ENCODE assay signal across 13 cellular contexts in genomic region chr21:42665484-42665883, GRCh38. TPM values are rescaled to one million over a fixed set of nuclear protein-coding genes. Genes with fewer than 3 reads are reported as not detected.
DNase-seq lines count a peak whose midpoint lies in the region; ATAC-seq and TF ChIP-seq lines count a peak whose summit lies in the region.
"Had no signal": no experiment of that assay in that cellular context is flagged by ENCODE, and none has a peak within 500 bp of the region (broad histone marks: within the 10 kb centered on the region; RNA-seq: fewer than 3 reads in every experiment).

No MANE protein-coding gene starts in this region.

- POLR2A ChIA-PET in WTC11 (lab: Charles Lee) = interaction anchor here (1.6 kb wide), 1 partner anchor 11 kb away, joined by 5 read pairs; no protein-coding TSS in a partner anchor

- H3K27ac Mint-ChIP-seq in WTC11 = peak overlapping the region; percentile 82; the same call in 1 of the 2 replicates

- H3K27ac ChIP-seq in prostate gland (peak overlapping the region; percentile 38 to 77), aorta (ENCODE audit: low read depth in 1 of 2, low read length in 2 of 2) (no peak overlapping the region), breast epithelium (no peak overlapping the region)
- H3K27ac ChIP-seq: PC-9 had no signal

- H3K36me3 Mint-ChIP-seq in WTC11 = peaks cover 17% of the 10 kb centered on the region

- WGBS in prostate gland = 91% methylated on average over 13 of the region's 13 CpGs
- 97% methylated on average over 13 of the region's 13 CpGs for WGBS in aorta, 2 donors

- no peak for TF ChIP-seq POLR2A in prostate gland (IDR thresholded peaks at IDR 0.05)
- TF ChIP-seq POLR2A in breast epithelium (IDR thresholded peaks at IDR 0.05) = no peak

- no peak for DNase-seq in WTC11 (ENCODE audit: low spot score)
- peak; percentile 51 for DNase-seq in globus pallidus (ENCODE audit: low spot score)
- no peak for DNase-seq in prostate gland (ENCODE audit: low spot score)
- DNase-seq in aorta = no peak
- no peak for DNase-seq in breast epithelium (ENCODE audit: low spot score in 2 of 2)
- DNase-seq in inferior parietal cortex (ENCODE audit: extremely low spot score) = no peak
- DNase-seq in NCI-H748 treated with DMSO at 0.1 percent for 48 hours (lab: John Stamatoyannopoulos, UW) = no peak
- DNase-seq: COR-L47, MM.1S, NCI-H1105, NCI-H1694 treated with DMSO at 0.1 percent for 48 hours had no signal

- H3K9me3 ChIP-seq in prostate gland (no peaks in the 10 kb centered on the region), aorta (ENCODE audit: control insufficient read depth, low read length) (no peaks in the 10 kb centered on the region), breast epithelium (no peaks in the 10 kb centered on the region)

- peaks cover 39% of the 10 kb centered on the region for H3K4me1 Mint-ChIP-seq in WTC11

- H3K4me1 ChIP-seq in prostate gland (replicated peaks) = peaks cover 24% of the 10 kb centered on the region
- no peaks in the 10 kb centered on the region for H3K4me1 ChIP-seq in aorta (ENCODE audit: control insufficient read depth in 1 of 2, insufficient read depth in 2 of 2, low read length in 2 of 2)
- no peaks in the 10 kb centered on the region for H3K4me1 ChIP-seq in breast epithelium

- no peaks in the 10 kb centered on the region for H3K36me3 ChIP-seq in prostate gland
- H3K36me3 ChIP-seq in aorta (ENCODE audit: control insufficient read depth in 1 of 2, insufficient read depth in 2 of 2, low read length in 1 of 2) = no peaks in the 10 kb centered on the region
- H3K36me3 ChIP-seq in breast epithelium = no peaks in the 10 kb centered on the region

- intact Hi-C loops in prostate gland (cut with DNase I) (no loop called here), aorta (cut with DNase I) (no loop called here), breast epithelium (cut with DNase I; ENCODE audit: low total_unique reads) (no loop called here)

- H3K27me3 ChIP-seq in prostate gland (replicated peaks; ENCODE audit: insufficient read depth) = no peaks in the 10 kb centered on the region
- H3K27me3 ChIP-seq in aorta (ENCODE audit: control insufficient read depth in 1 of 2, insufficient read depth in 2 of 2, low read length in 1 of 2) = no peaks in the 10 kb centered on the region
- no peaks in the 10 kb centered on the region for H3K27me3 ChIP-seq in breast epithelium

- TF ChIP-seq CTCF in WTC11 (IDR thresholded peaks at IDR 0.05) (no peak), prostate gland (IDR thresholded peaks at IDR 0.05) (no peak), breast epithelium (IDR thresholded peaks at IDR 0.05) (no peak)

- CTCF ChIA-PET in WTC11 (lab: Charles Lee) = interaction anchor here (0.9 to 2.2 kb wide), 4 partner anchors 10 to 72 kb away, joined by 3 to 19 read pairs (median 6); partner anchors contain the start of gene PDE9A

- no peak for ATAC-seq in WTC11
- ATAC-seq in aorta (ENCODE audit: low FRiP score) = peak; percentile 5

- H3K4me3 ChIP-seq in prostate gland = no peak overlapping the region
- H3K4me3 ChIP-seq in aorta (ENCODE audit: low read length in 2 of 2) = no peak overlapping the region
- H3K4me3 ChIP-seq in breast epithelium = no peak overlapping the region
- H3K4me3 ChIP-seq: PC-9 had no signal

- H3K9me3 Mint-ChIP-seq in WTC11 = no peaks in the 10 kb centered on the region
- H3K9me3 Mint-ChIP-seq: H9 had no signal

- no peaks in the 10 kb centered on the region for H3K27me3 Mint-ChIP-seq in WTC11 (ENCODE audit: low read depth)

- H3K4me3 Mint-ChIP-seq in WTC11 = no peak overlapping the region
- H3K4me3 Mint-ChIP-seq: H9 had no signal

TF ChIP-seq in WTC11, 78 proteins besides CTCF, POLR2A, EP300 and RAD21 (continues in another document):
- TF ChIP-seq ZNF671 (CRISPR knock-in tag; IDR thresholded peaks at IDR 0.05) (no peak), FOXK1 (CRISPR knock-in tag; IDR thresholded peaks at IDR 0.05) (no peak), ERG (CRISPR knock-in tag; IDR thresholded peaks at IDR 0.05) (no peak), ZSCAN18 (CRISPR knock-in tag; IDR thresholded peaks at IDR 0.05) (no peak), ESRRA (CRISPR knock-in tag; IDR thresholded peaks at IDR 0.05; ENCODE audit: borderline replicate concordance) (no peak)
- TF ChIP-seq, protein P1, sequence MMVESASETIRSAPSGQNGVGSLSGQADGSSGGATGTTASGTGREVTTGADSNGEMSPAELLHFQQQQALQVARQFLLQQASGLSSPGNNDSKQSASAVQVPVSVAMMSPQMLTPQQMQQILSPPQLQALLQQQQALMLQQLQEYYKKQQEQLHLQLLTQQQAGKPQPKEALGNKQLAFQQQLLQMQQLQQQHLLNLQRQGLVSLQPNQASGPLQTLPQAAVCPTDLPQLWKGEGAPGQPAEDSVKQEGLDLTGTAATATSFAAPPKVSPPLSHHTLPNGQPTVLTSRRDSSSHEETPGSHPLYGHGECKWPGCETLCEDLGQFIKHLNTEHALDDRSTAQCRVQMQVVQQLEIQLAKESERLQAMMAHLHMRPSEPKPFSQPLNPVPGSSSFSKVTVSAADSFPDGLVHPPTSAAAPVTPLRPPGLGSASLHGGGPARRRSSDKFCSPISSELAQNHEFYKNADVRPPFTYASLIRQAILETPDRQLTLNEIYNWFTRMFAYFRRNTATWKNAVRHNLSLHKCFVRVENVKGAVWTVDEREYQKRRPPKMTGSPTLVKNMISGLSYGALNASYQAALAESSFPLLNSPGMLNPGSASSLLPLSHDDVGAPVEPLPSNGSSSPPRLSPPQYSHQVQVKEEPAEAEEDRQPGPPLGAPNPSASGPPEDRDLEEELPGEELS (CRISPR knock-in tag; IDR thresholded peaks at IDR 0.05) = no peak
- TF ChIP-seq, protein P2, sequence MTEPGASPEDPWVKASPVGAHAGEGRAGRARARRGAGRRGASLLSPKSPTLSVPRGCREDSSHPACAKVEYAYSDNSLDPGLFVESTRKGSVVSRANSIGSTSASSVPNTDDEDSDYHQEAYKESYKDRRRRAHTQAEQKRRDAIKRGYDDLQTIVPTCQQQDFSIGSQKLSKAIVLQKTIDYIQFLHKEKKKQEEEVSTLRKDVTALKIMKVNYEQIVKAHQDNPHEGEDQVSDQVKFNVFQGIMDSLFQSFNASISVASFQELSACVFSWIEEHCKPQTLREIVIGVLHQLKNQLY (CRISPR knock-in tag; IDR thresholded peaks at IDR 0.05) = no peak
- TF ChIP-seq, protein P3, sequence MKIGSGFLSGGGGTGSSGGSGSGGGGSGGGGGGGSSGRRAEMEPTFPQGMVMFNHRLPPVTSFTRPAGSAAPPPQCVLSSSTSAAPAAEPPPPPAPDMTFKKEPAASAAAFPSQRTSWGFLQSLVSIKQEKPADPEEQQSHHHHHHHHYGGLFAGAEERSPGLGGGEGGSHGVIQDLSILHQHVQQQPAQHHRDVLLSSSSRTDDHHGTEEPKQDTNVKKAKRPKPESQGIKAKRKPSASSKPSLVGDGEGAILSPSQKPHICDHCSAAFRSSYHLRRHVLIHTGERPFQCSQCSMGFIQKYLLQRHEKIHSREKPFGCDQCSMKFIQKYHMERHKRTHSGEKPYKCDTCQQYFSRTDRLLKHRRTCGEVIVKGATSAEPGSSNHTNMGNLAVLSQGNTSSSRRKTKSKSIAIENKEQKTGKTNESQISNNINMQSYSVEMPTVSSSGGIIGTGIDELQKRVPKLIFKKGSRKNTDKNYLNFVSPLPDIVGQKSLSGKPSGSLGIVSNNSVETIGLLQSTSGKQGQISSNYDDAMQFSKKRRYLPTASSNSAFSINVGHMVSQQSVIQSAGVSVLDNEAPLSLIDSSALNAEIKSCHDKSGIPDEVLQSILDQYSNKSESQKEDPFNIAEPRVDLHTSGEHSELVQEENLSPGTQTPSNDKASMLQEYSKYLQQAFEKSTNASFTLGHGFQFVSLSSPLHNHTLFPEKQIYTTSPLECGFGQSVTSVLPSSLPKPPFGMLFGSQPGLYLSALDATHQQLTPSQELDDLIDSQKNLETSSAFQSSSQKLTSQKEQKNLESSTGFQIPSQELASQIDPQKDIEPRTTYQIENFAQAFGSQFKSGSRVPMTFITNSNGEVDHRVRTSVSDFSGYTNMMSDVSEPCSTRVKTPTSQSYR (CRISPR knock-in tag; IDR thresholded peaks at IDR 0.05) = no peak
- TF ChIP-seq, protein P4, sequence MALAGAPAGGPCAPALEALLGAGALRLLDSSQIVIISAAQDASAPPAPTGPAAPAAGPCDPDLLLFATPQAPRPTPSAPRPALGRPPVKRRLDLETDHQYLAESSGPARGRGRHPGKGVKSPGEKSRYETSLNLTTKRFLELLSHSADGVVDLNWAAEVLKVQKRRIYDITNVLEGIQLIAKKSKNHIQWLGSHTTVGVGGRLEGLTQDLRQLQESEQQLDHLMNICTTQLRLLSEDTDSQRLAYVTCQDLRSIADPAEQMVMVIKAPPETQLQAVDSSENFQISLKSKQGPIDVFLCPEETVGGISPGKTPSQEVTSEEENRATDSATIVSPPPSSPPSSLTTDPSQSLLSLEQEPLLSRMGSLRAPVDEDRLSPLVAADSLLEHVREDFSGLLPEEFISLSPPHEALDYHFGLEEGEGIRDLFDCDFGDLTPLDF (CRISPR knock-in tag; IDR thresholded peaks at IDR 0.05) = no peak

RNA-seq across cellular contexts. Expression of gene PDE9A, which starts 12.1 kb away (rescaled TPM):
- total RNA-seq in WTC11 (2021) = 44.8 to 46.3 TPM (median 46.1 TPM) in 3 replicates
- total RNA-seq in prostate gland = 10 to 100 TPM; 80.0 to 93.6 TPM
- total RNA-seq in aorta = 10 to 100 TPM in 1 of 2 donors, 1 to 10 TPM in 1; 3.8 to 11.8 TPM
- polyA plus RNA-seq in aorta = 10 to 100 TPM in 1 of 2 donors, 1 to 10 TPM in 1; 2.6 to 16.2 TPM
- total RNA-seq in breast epithelium = 10 to 100 TPM in 2 of 3 donors, 1 to 10 TPM in 1; 3.0 to 14.7 (median 10.5) TPM

Comparison
In these comparisons a context has a peak if more than half of its experiments do, and no peak if none do; other contexts are left out.
1. H3K27ac ChIP-seq: peak in prostate gland (2 of 2); none in aorta (0 of 2) and breast epithelium (0 of 2).